In genomic region chr2:126049461-126049860, GRCh38 we compare ENCODE assay signal across 22 cellular contexts.
A peak's percentile ranks its signal among the peaks of the same experiment; 100 is the strongest.
DNase-seq lines count a peak whose midpoint lies in the region; ATAC-seq, FAIRE-seq and TF ChIP-seq lines count a peak whose summit lies in the region.
"Had no signal": no experiment of that assay in that cellular context is flagged by ENCODE, and none has a peak within 500 bp of the region (broad histone marks: within the 10 kb centered on the region; RNA-seq: fewer than 3 reads in every experiment).

No MANE protein-coding gene starts in this region.

- ATAC-seq in left colon (peak; percentile 54), mucosa of descending colon (peak; percentile 66), SK-N-SH treated with all-trans-retinoic acid at 6 μM for 48 hours (no peak), GM18909 (IDR thresholded peaks at IDR 0.05; ENCODE audit: poor library complexity, unreplicated experiment) (no peak)
- ATAC-seq: A549; CD8-positive, alpha-beta T cell; GM12878 had no signal

- peak overlapping the region; percentile 67 for H3K27ac Mint-ChIP-seq in Caco-2 (ENCODE audit: unreplicated experiment)
- H3K27ac Mint-ChIP-seq: B cell; CD4-positive, alpha-beta T cell; CD8-positive, alpha-beta T cell had no signal

- peaks cover 29% of the 10 kb centered on the region for H3K36me3 Mint-ChIP-seq in Caco-2 (ENCODE audit: insufficient read depth, unreplicated experiment)
- H3K36me3 Mint-ChIP-seq: CD8-positive, alpha-beta T cell had no signal

- peaks cover 14% of the 10 kb centered on the region for H3K4me1 Mint-ChIP-seq in Caco-2 (ENCODE audit: low read depth, unreplicated experiment)
- H3K4me1 Mint-ChIP-seq: B cell had no signal

- POLR2A ChIA-PET in Caco-2 (lab: Charles Lee): no interaction called here

- BruUV-seq in Caco-2 (replicated peaks; lab: Mats Ljungman, UMichigan): no TSS peak

- H3K27me3 ChIP-seq in Caco-2 (replicated peaks; ENCODE audit: control insufficient read depth, insufficient read depth, low read length): no peaks in the 10 kb centered on the region
- H3K27me3 ChIP-seq: BLaER1 treated with 17β-estradiol and CSF1 and Interleukin-3, amounts not matched to agents 10 nM and 100 nM had no signal

- no peak overlapping the region for H3K4me3 Mint-ChIP-seq in Caco-2 (ENCODE audit: unreplicated experiment)
- H3K4me3 Mint-ChIP-seq: B cell; CD4-positive, alpha-beta T cell; CD8-positive, alpha-beta T cell had no signal

- CTCF ChIA-PET in Caco-2 (lab: Charles Lee): no interaction called here

- no peaks in the 10 kb centered on the region for H3K27me3 Mint-ChIP-seq in Caco-2 (ENCODE audit: insufficient read depth, unreplicated experiment)
- H3K27me3 Mint-ChIP-seq: B cell; CD4-positive, alpha-beta T cell had no signal

- no peak for FAIRE-seq in GM19239 (lab: Jason Lieb, UNC)
- FAIRE-seq: A549, GM12878, GM12892, GM18507 had no signal

- H3K36me3 ChIP-seq in Caco-2 (ENCODE audit: control insufficient read depth, insufficient read depth, low read length) (no peaks in the 10 kb centered on the region; the same call in 1 of the 2 replicates), mucosa of descending colon (ENCODE audit: low read depth) (no peaks in the 10 kb centered on the region)
- H3K36me3 ChIP-seq: BLaER1 treated with 17β-estradiol and CSF1 and Interleukin-3, amounts not matched to agents 10 nM and 100 nM had no signal

- no peak for DNase-seq in Caco-2
- DNase-seq in left colon: peak in 1 of 2 donors; percentile 14
- DNase-seq in mucosa of descending colon: peak in 1 of 3 donors; percentile 26
- no peak for DNase-seq in GM19239 (ENCODE audit: insufficient read length, low spot score)
- DNase-seq: AML-193; CD4-positive, alpha-beta T cell; CD8-positive, alpha-beta T cell; DMS 273 treated with DMSO at 0.1 percent for 48 hours; DMS153; DMS53; DMS79; DND-41; EL; GDM1 had no signal

- H3K9me3 ChIP-seq in Caco-2 (peaks cover 41% of the 10 kb centered on the region), mucosa of descending colon (peaks cover 10% of the 10 kb centered on the region)

- TF ChIP-seq CTCF in Caco-2 (IDR thresholded peaks at IDR 0.05; ENCODE audit: insufficient read depth in 1 of 2, low read depth in 1 of 2, low read length in 1 of 2, severe bottlenecking in 1 of 2, unreplicated experiment in 1 of 2): no peak
- no peak for TF ChIP-seq CTCF in mucosa of descending colon (IDR thresholded peaks at IDR 0.05)

- H3K4me1 ChIP-seq in Caco-2: peaks cover 37% of the 10 kb centered on the region
- H3K4me1 ChIP-seq in mucosa of descending colon (ENCODE audit: low read depth): no peaks in the 10 kb centered on the region
- H3K4me1 ChIP-seq: A549 had no signal

- peaks cover 44% of the 10 kb centered on the region for H3K9me3 Mint-ChIP-seq in Caco-2 (ENCODE audit: unreplicated experiment)

- H3K4me3 ChIP-seq in Caco-2 (ENCODE audit: low read depth, low read length): no peak overlapping the region
- no peak overlapping the region for H3K4me3 ChIP-seq in mucosa of descending colon
- H3K4me3 ChIP-seq: A549; BLaER1 treated with 17β-estradiol and CSF1 and Interleukin-3, amounts not matched to agents 10 nM and 100 nM; GM12878 had no signal

- intact Hi-C loops in Caco-2 (cut with micrococcal nuclease; ENCODE audit: unreplicated experiment): no loop called here
- intact Hi-C loops in left colon (cut with DNase I, micrococcal nuclease): no loop called here
- intact Hi-C loops in mucosa of descending colon (cut with DNase I, micrococcal nuclease): no loop called here

TF ChIP-seq in SK-N-SH treated with all-trans-retinoic acid at 6 μM for 48 hours, 23 proteins besides CTCF, POLR2A, EP300 and RAD21:
- TF ChIP-seq PPARA (CRISPR knock-in tag; IDR thresholded peaks at IDR 0.05; ENCODE audit: borderline replicate concordance) (no peak), ZFP30 (CRISPR knock-in tag; IDR thresholded peaks at IDR 0.05) (no peak), CREB5 (CRISPR knock-in tag; IDR thresholded peaks at IDR 0.05; ENCODE audit: low read depth) (no peak), ZC3H10 (CRISPR knock-in tag; IDR thresholded peaks at IDR 0.05) (no peak), GLIS3 (CRISPR knock-in tag; IDR thresholded peaks at IDR 0.05) (no peak), OSR1 (CRISPR knock-in tag; IDR thresholded peaks at IDR 0.05) (no peak), RARB (CRISPR knock-in tag; IDR thresholded peaks at IDR 0.05) (no peak), TOX (CRISPR knock-in tag; IDR thresholded peaks at IDR 0.05; ENCODE audit: borderline replicate concordance) (no peak), ZNF8 (CRISPR knock-in tag; IDR thresholded peaks at IDR 0.05) (no peak), TCF4 (CRISPR knock-in tag; IDR thresholded peaks at IDR 0.05; ENCODE audit: borderline replicate concordance) (no peak), POU6F1 (CRISPR knock-in tag; IDR thresholded peaks at IDR 0.05; ENCODE audit: borderline replicate concordance, low read depth) (no peak), SNAI2 (CRISPR knock-in tag; IDR thresholded peaks at IDR 0.05) (no peak), ESRRG (CRISPR knock-in tag; IDR thresholded peaks at IDR 0.05) (no peak), CSDC2 (CRISPR knock-in tag; IDR thresholded peaks at IDR 0.05) (no peak), ISL1 (CRISPR knock-in tag; IDR thresholded peaks at IDR 0.05) (no peak)

Comparison
In these comparisons a context has a peak if more than half of its experiments do, and no peak if none do; other contexts are left out.
1. ATAC-seq: peak in left colon (single experiment) and mucosa of descending colon (single experiment); none in SK-N-SH treated with all-trans-retinoic acid at 6 μM for 48 hours (single experiment) and GM18909 (single experiment).